ENCODE assay signal across 1 cellular context in genomic region chr13:33236021-33236420, GRCh38.
TF ChIP-seq lines count a peak whose summit lies in the region.

No MANE protein-coding gene starts in this region.

TF ChIP-seq in endothelial cell of umbilical vein, 7 proteins besides CTCF, POLR2A, EP300 and RAD21:
- TF ChIP-seq FOS (IDR thresholded peaks at IDR 0.05; ENCODE audit: borderline replicate concordance, insufficient read depth, low read length) (peak; percentile 79), EZH2 (IDR thresholded peaks at IDR 0.05; ENCODE audit: borderline replicate concordance, low read depth, low read length, severe bottlenecking) (no peak), GATA2 (IDR thresholded peaks at IDR 0.05; ENCODE audit: insufficient read depth, insufficient read length, low read depth, low read length) (peak; percentile 47), MYC (IDR thresholded peaks at IDR 0.05; ENCODE audit: low read depth, low read length) (no peak), JUN (IDR thresholded peaks at IDR 0.05; ENCODE audit: borderline replicate concordance, insufficient read depth, insufficient read length, low read depth) (peak; percentile 61), POLR2AphosphoS5 (IDR thresholded peaks at IDR 0.05; ENCODE audit: insufficient read depth, low read depth, low read length) (peak; percentile 14)
- TF ChIP-seq, protein P1, sequence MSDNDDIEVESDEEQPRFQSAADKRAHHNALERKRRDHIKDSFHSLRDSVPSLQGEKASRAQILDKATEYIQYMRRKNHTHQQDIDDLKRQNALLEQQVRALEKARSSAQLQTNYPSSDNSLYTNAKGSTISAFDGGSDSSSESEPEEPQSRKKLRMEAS (IDR thresholded peaks at IDR 0.05; ENCODE audit: insufficient read depth, insufficient read length): no peak
